Comparison of ENCODE assay signal across 8 cellular contexts in genomic region chr1:155084722-155085503, GRCh38. TPM values are rescaled to one million over a fixed set of nuclear protein-coding genes. Genes with fewer than 3 reads are reported as not detected.
DNase-seq lines count a peak whose midpoint lies in the region; ATAC-seq lines count a peak whose summit lies in the region.

No MANE protein-coding gene starts in this region.

- peaks cover 32 to 35% of the 10 kb centered on the region in 2 donors for H3K4me1 Mint-ChIP-seq in effector memory CD8-positive, alpha-beta T cell (ENCODE audit: low read depth in 2 of 2)
- peaks cover 29% of the 10 kb centered on the region for H3K4me1 Mint-ChIP-seq in memory B cell

- H3K27ac Mint-ChIP-seq in effector memory CD8-positive, alpha-beta T cell: peak overlapping the region; percentile 91 to 94
- H3K27ac Mint-ChIP-seq in memory B cell: peak overlapping the region; percentile 80

- H3K36me3 Mint-ChIP-seq in effector memory CD8-positive, alpha-beta T cell (ENCODE audit: insufficient read depth): peaks cover 20% of the 10 kb centered on the region
- no peaks in the 10 kb centered on the region for H3K36me3 Mint-ChIP-seq in memory B cell

- peaks cover 32 to 39% of the 10 kb centered on the region in 2 donors for H3K27me3 Mint-ChIP-seq in effector memory CD8-positive, alpha-beta T cell
- H3K27me3 Mint-ChIP-seq in memory B cell: peaks cover 13% of the 10 kb centered on the region

- DNase-seq in COR-L47 (lab: John Stamatoyannopoulos, UW): peak; percentile 89
- peak; percentile 95 for DNase-seq in HT-29 (ENCODE audit: low spot score)
- DNase-seq in NK-92 (lab: John Stamatoyannopoulos, UW; ENCODE audit: unreplicated experiment): peak; percentile 30
- peak; percentile 97 for DNase-seq in activated CD8-positive, alpha-beta memory T cell treated with anti-CD3 and anti-CD28 coated beads for 24 hours
- peak; percentile 89 to 93 (median 90) for DNase-seq in effector memory CD8-positive, alpha-beta T cell
- peak; percentile 93 for DNase-seq in memory B cell (ENCODE audit: low spot score in 2 of 2)
- DNase-seq in stimulated activated CD8-positive, alpha-beta memory T cell treated with anti-CD3 and anti-CD28 coated beads, Interleukin-12 subunit alpha, Interleukin-12 subunit beta, amount 100 ng/mL, for 1 hour (ENCODE audit: low read depth): peak; percentile 85

- H3K4me3 Mint-ChIP-seq in effector memory CD8-positive, alpha-beta T cell: peak overlapping the region; percentile 89 to 92
- peak overlapping the region; percentile 90 for H3K4me3 Mint-ChIP-seq in memory B cell

- ATAC-seq in GM21360 (IDR thresholded peaks at IDR 0.05; ENCODE audit: unreplicated experiment) (peak; percentile 63), memory B cell (ENCODE audit: low read depth) (peak; percentile 74)
- ATAC-seq in effector memory CD8-positive, alpha-beta T cell (replicated peaks): peak; percentile 78

- H3K9me3 Mint-ChIP-seq in effector memory CD8-positive, alpha-beta T cell: no peaks in the 10 kb centered on the region
- H3K9me3 Mint-ChIP-seq in memory B cell: no peaks in the 10 kb centered on the region

RNA-seq across cellular contexts. Expression of gene EFNA3, which starts 6.3 kb away (rescaled TPM):
- 2.4 and 3.9 TPM in 2 replicates for total RNA-seq in HT-29 (2014; rRNA removed; shearing (Covaris generic))

RNA-seq across cellular contexts. Expression of gene EFNA4, which starts 21.4 kb away (rescaled TPM):
- 34.6 and 45.0 TPM in 2 replicates for total RNA-seq in HT-29 (2014; rRNA removed; shearing (Covaris generic))

RNA-seq across cellular contexts. Expression of gene ADAM15, which starts 33.8 kb away (rescaled TPM):
- 177 and 185 TPM in 2 replicates for total RNA-seq in HT-29 (2014; rRNA removed; shearing (Covaris generic))

RNA-seq across cellular contexts. Expression of gene EFNA1, which starts 42.8 kb away (rescaled TPM):
- total RNA-seq in HT-29 (2014; rRNA removed; shearing (Covaris generic)): 49.8 and 62.7 TPM in 2 replicates

RNA-seq across cellular contexts. Expression of gene SLC50A1, which starts 50.7 kb away (rescaled TPM):
- 38.8 and 47.5 TPM in 2 replicates for total RNA-seq in HT-29 (2014; rRNA removed; shearing (Covaris generic))

Comparison
In these comparisons a context has a peak if more than half of its experiments do, and no peak if none do; other contexts are left out.
1. Peak in every context shown above with its lines: DNase-seq and ATAC-seq.
2. DNase-seq: peak in every context shown above with its lines; median percentile 97 in activated CD8-positive, alpha-beta memory T cell treated with anti-CD3 and anti-CD28 coated beads for 24 hours; 95 in HT-29; 93 in memory B cell; 90 in effector memory CD8-positive, alpha-beta T cell; 89 in COR-L47; 85 in stimulated activated CD8-positive, alpha-beta memory T cell treated with anti-CD3 and anti-CD28 coated beads, Interleukin-12 subunit alpha, Interleukin-12 subunit beta, amount 100 ng/mL, for 1 hour; 30 in NK-92.